ENCODE assay signal across 1 cellular context in the genomic region with DNA sequence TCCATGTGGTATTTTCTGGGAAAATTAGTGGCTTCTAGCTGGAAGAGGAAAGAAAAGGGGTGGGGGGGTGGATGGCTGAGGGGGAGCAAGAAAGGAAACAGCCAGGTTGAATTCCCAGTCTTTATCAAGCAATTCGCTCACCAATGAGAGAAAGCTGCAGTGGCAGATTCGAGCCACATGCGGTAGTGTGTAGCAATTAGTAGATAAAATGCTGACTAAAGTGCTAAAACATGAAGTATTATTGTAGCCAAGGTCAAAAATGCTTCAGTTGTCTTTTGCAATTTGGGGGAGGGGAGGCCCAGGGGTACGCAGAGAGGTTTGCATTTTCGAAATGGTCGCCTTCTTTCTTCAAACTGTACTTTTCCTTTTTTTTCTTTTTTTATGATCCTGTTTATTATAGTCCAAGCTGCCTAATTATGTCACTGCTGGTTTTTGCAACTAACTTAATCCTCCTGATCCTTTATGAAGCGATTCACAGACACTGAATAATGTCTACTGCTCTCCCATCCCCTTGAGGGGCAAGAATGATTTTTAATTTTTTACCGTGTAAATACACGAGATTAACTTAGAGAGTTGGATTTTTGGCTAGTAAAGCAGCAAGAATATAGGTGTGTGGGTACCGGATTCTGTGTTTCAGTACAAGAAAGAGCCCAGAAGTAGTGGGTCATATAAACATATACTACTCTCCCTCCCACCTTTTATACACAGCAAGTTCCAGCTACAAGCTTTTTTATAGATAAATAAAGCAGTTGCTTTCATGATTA.
TF ChIP-seq lines count a peak whose summit lies in the region.

No MANE protein-coding gene starts in this region.

TF ChIP-seq in GM12878, 131 proteins besides CTCF, POLR2A, EP300 and RAD21 (continued from another document):
- TF ChIP-seq, protein P1, sequence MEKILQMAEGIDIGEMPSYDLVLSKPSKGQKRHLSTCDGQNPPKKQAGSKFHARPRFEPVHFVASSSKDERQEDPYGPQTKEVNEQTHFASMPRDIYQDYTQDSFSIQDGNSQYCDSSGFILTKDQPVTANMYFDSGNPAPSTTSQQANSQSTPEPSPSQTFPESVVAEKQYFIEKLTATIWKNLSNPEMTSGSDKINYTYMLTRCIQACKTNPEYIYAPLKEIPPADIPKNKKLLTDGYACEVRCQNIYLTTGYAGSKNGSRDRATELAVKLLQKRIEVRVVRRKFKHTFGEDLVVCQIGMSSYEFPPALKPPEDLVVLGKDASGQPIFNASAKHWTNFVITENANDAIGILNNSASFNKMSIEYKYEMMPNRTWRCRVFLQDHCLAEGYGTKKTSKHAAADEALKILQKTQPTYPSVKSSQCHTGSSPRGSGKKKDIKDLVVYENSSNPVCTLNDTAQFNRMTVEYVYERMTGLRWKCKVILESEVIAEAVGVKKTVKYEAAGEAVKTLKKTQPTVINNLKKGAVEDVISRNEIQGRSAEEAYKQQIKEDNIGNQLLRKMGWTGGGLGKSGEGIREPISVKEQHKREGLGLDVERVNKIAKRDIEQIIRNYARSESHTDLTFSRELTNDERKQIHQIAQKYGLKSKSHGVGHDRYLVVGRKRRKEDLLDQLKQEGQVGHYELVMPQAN (conservative IDR thresholded peaks at IDR 0.05) = no peak
- TF ChIP-seq, protein P2, sequence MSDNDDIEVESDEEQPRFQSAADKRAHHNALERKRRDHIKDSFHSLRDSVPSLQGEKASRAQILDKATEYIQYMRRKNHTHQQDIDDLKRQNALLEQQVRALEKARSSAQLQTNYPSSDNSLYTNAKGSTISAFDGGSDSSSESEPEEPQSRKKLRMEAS (IDR thresholded peaks at IDR 0.05; ENCODE audit: low read depth, low read length) = no peak
- TF ChIP-seq FOS (IDR thresholded peaks at IDR 0.05; ENCODE audit: borderline replicate concordance, extremely low read depth, insufficient read length) (no peak), NFIC (IDR thresholded peaks at IDR 0.05; ENCODE audit: low read depth, low read length) (no peak), RCOR1 (conservative IDR thresholded peaks at IDR 0.05; ENCODE audit: low read depth, low read length) (no peak), RBBP5 (conservative IDR thresholded peaks at IDR 0.05) (no peak), RFX5 (IDR thresholded peaks at IDR 0.05; ENCODE audit: low read depth, low read length) (no peak), SUPT20H (IDR thresholded peaks at IDR 0.05; ENCODE audit: borderline replicate concordance, control insufficient read depth, low read depth, low read length) (no peak), CBFB (IDR thresholded peaks at IDR 0.05; ENCODE audit: low read depth) (no peak), MTA2 (IDR thresholded peaks at IDR 0.05; ENCODE audit: low read depth) (no peak), NRF1 (conservative IDR thresholded peaks at IDR 0.05; ENCODE audit: low read depth, low read length) (no peak), HCFC1 (IDR thresholded peaks at IDR 0.05; ENCODE audit: low read length) (no peak)
- TF ChIP-seq, protein P3, sequence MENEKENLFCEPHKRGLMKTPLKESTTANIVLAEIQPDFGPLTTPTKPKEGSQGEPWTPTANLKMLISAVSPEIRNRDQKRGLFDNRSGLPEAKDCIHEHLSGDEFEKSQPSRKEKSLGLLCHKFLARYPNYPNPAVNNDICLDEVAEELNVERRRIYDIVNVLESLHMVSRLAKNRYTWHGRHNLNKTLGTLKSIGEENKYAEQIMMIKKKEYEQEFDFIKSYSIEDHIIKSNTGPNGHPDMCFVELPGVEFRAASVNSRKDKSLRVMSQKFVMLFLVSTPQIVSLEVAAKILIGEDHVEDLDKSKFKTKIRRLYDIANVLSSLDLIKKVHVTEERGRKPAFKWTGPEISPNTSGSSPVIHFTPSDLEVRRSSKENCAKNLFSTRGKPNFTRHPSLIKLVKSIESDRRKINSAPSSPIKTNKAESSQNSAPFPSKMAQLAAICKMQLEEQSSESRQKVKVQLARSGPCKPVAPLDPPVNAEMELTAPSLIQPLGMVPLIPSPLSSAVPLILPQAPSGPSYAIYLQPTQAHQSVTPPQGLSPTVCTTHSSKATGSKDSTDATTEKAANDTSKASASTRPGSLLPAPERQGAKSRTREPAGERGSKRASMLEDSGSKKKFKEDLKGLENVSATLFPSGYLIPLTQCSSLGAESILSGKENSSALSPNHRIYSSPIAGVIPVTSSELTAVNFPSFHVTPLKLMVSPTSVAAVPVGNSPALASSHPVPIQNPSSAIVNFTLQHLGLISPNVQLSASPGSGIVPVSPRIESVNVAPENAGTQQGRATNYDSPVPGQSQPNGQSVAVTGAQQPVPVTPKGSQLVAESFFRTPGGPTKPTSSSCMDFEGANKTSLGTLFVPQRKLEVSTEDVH (IDR thresholded peaks at IDR 0.05; ENCODE audit: low read depth, partially characterized antibody) = no peak
- TF ChIP-seq, protein P4, sequence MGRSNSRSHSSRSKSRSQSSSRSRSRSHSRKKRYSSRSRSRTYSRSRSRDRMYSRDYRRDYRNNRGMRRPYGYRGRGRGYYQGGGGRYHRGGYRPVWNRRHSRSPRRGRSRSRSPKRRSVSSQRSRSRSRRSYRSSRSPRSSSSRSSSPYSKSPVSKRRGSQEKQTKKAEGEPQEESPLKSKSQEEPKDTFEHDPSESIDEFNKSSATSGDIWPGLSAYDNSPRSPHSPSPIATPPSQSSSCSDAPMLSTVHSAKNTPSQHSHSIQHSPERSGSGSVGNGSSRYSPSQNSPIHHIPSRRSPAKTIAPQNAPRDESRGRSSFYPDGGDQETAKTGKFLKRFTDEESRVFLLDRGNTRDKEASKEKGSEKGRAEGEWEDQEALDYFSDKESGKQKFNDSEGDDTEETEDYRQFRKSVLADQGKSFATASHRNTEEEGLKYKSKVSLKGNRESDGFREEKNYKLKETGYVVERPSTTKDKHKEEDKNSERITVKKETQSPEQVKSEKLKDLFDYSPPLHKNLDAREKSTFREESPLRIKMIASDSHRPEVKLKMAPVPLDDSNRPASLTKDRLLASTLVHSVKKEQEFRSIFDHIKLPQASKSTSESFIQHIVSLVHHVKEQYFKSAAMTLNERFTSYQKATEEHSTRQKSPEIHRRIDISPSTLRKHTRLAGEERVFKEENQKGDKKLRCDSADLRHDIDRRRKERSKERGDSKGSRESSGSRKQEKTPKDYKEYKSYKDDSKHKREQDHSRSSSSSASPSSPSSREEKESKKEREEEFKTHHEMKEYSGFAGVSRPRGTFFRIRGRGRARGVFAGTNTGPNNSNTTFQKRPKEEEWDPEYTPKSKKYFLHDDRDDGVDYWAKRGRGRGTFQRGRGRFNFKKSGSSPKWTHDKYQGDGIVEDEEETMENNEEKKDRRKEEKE (IDR thresholded peaks at IDR 0.05) = no peak
